ENCODE assay signal across 8 cellular contexts in the genomic region with DNA sequence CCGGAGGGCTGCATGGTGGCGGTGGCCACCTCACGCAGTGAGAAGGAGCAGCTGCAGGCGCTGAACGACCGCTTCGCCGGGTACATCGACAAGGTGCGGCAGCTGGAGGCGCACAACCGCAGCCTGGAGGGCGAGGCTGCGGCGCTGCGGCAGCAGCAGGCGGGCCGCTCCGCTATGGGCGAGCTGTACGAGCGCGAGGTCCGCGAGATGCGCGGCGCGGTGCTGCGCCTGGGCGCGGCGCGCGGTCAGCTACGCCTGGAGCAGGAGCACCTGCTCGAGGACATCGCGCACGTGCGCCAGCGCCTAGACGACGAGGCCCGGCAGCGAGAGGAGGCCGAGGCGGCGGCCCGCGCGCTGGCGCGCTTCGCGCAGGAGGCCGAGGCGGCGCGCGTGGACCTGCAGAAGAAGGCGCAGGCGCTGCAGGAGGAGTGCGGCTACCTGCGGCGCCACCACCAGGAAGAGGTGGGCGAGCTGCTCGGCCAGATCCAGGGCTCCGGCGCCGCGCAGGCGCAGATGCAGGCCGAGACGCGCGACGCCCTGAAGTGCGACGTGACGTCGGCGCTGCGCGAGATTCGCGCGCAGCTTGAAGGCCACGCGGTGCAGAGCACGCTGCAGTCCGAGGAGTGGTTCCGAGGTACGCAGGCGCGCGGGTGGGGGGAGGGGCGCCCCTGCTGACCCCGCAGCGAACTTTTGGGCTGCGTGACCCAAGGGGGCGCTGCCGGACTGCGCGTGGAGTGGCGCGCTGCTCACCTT. TPM values are rescaled to one million over a fixed set of nuclear protein-coding genes. Genes with fewer than 3 reads are reported as not detected.
DNase-seq lines count a peak whose midpoint lies in the region; ATAC-seq, FAIRE-seq and TF ChIP-seq lines count a peak whose summit lies in the region.

No MANE protein-coding gene starts in this region.

- no peak for FAIRE-seq in H1 (lab: Jason Lieb, UNC)

- intact Hi-C loops in naive thymus-derived CD4-positive, alpha-beta T cell (cut with micrococcal nuclease): no loop called here

- peak; percentile 35 to 53 for TF ChIP-seq RAD21 in H1 (IDR thresholded peaks at IDR 0.05 in 1 of 2, conservative IDR thresholded peaks at IDR 0.05 in 1 of 2; ENCODE audit: low read depth in 2 of 2, low read length in 2 of 2)

- H3K14ac ChIP-seq in H1 (ENCODE audit: insufficient read length): no peak overlapping the region

- peak overlapping the region; percentile 60 for H3K18ac ChIP-seq in H1 (ENCODE audit: extremely low read depth, low read length)

- no peak overlapping the region for H3K9ac ChIP-seq in H1 (replicated peaks in 1 of 4; ENCODE audit: extremely low read depth in 1 of 4, low read depth in 3 of 4, low read length in 3 of 4)

- H3K79me1 ChIP-seq in H1 (ENCODE audit: low read depth, low read length): no peaks in the 10 kb centered on the region

- peaks cover 14 to 27% (median 20%) of the 10 kb centered on the region in 4 experiments for H3K4me1 ChIP-seq in H1 (replicated peaks in 1 of 4; ENCODE audit: control insufficient read depth in 3 of 4, insufficient read depth in 4 of 4, low read length in 3 of 4)
- no peaks in the 10 kb centered on the region for H3K4me1 ChIP-seq in naive thymus-derived CD4-positive, alpha-beta T cell (ENCODE audit: control insufficient read depth in 2 of 2, insufficient read depth in 2 of 2, low read length in 2 of 2)

- no peak overlapping the region for H4K5ac ChIP-seq in H1 (ENCODE audit: insufficient read length, low read depth, low read length)

- no peaks in the 10 kb centered on the region for H3K9me3 Mint-ChIP-seq in WTC11
- H3K9me3 Mint-ChIP-seq in naive thymus-derived CD4-positive, alpha-beta T cell: peaks cover 0 to 6% (median 0%) of the 10 kb centered on the region in 11 donors
- no peaks in the 10 kb centered on the region for H3K9me3 Mint-ChIP-seq in type B pancreatic cell

- peak overlapping the region; percentile 6 for H2BK20ac ChIP-seq in H1 (ENCODE audit: low read length)

- H3K27me3 ChIP-seq in H1 (replicated peaks in 1 of 4; ENCODE audit: control insufficient read depth in 3 of 4, extremely low read depth in 1 of 4, insufficient read depth in 3 of 4, low read length in 3 of 4): peaks cover 26 to 58% (median 51%) of the 10 kb centered on the region in 4 experiments
- H3K27me3 ChIP-seq in naive thymus-derived CD4-positive, alpha-beta T cell (ENCODE audit: control insufficient read depth in 2 of 2, insufficient read depth in 2 of 2, low read length in 2 of 2): peaks cover 6 to 12% of the 10 kb centered on the region in 2 donors

- H3K23ac ChIP-seq in H1 (ENCODE audit: insufficient read length): no peak overlapping the region

- TF ChIP-seq CTCF in WTC11 (IDR thresholded peaks at IDR 0.05) (no peak), H1 (IDR thresholded peaks at IDR 0.05; ENCODE audit: control extremely low read depth in 1 of 3, insufficient read depth in 1 of 3, low read depth in 1 of 3, low read length in 3 of 3) (peak; percentile 26 to 46 (median 40)), type B pancreatic cell (conservative IDR thresholded peaks at IDR 0.05) (peak; percentile 36)

- no peak overlapping the region; the same call in 1 of the 2 replicates for H2AK5ac ChIP-seq in H1 (ENCODE audit: low read depth, low read length)

- WGBS in H1 (ENCODE audit: extremely low coverage in 1 of 2, insufficient coverage in 1 of 2, insufficient read length in 1 of 2, insufficient replicate concordance in 2 of 2, low coverage in 1 of 2, low lambda C conversion rate in 2 of 2, missing lambda C conversion rate in 1 of 2), 2 experiments: 9% methylated on average over 22 of the region's 107 CpGs; no CpG with 5 or more reads in 1 of the 2 experiments

- H4K8ac ChIP-seq in H1 (ENCODE audit: extremely low read depth, insufficient read depth, low read length): peak overlapping the region; percentile 62

- peaks cover 19% of the 10 kb centered on the region; the same call in 1 of the 2 replicates for H3K23me2 ChIP-seq in H1 (ENCODE audit: low read depth, low read length)

- TF ChIP-seq POLR2A in H1 (IDR thresholded peaks at IDR 0.05; ENCODE audit: control extremely low read depth in 1 of 2, low read depth in 2 of 2, low read length in 2 of 2): no peak

- peaks cover 4 to 5% of the 10 kb centered on the region in 2 experiments for H4K20me1 ChIP-seq in H1 (replicated peaks in 1 of 2; ENCODE audit: control insufficient read depth in 1 of 2, insufficient read depth in 2 of 2, low read length in 2 of 2)

- CTCF ChIA-PET in WTC11 (lab: Charles Lee) (interaction anchor here (0.6 to 6.2 kb wide), 8 partner anchors 10 to 221 kb away, joined by 3 to 60 read pairs (median 4); partner anchors contain the start of gene AP1B1), H1 (lab: Charles Lee; ENCODE audit: partially characterized antibody) (interaction anchor here (0.7 to 6.2 kb wide), 7 partner anchors 10 to 724 kb away, joined by 3 to 42 read pairs (median 4); no protein-coding TSS in a partner anchor)
- CTCF ChIA-PET in naive thymus-derived CD4-positive, alpha-beta T cell (lab: Charles Lee): no interaction called here

- no peak for TF ChIP-seq EP300 in H1 (IDR thresholded peaks at IDR 0.05; ENCODE audit: borderline replicate concordance in 1 of 2, low read depth in 2 of 2, low read length in 2 of 2)

- peak overlapping the region; percentile 71 to 74 for H3K4me2 ChIP-seq in H1 (ENCODE audit: insufficient read depth in 1 of 2, low read depth in 2 of 2, low read length in 2 of 2)

- ATAC-seq in WTC11: peak; percentile 14
- peak; percentile 31 for ATAC-seq in naive thymus-derived CD4-positive, alpha-beta T cell
- no peak for ATAC-seq in HG03045 (IDR thresholded peaks at IDR 0.05; ENCODE audit: unreplicated experiment)
- ATAC-seq in HG03432 (IDR thresholded peaks at IDR 0.05; ENCODE audit: unreplicated experiment): no peak
- ATAC-seq in HG03442 (IDR thresholded peaks at IDR 0.05; ENCODE audit: unreplicated experiment): no peak

- H2BK15ac ChIP-seq in H1 (ENCODE audit: low read length): 0 out of 2 replicates have a peak overlapping the region, but pooled peaks have one; percentile 61

- POLR2A ChIA-PET in WTC11 (lab: Charles Lee): interaction anchor here (0.6 kb wide), 1 partner anchor 140 kb away, joined by 3 read pairs; no protein-coding TSS in a partner anchor
- POLR2A ChIA-PET in H1 (lab: Charles Lee; ENCODE audit: partially characterized antibody): interaction anchor here (0.5 to 3.7 kb wide), 14 partner anchors 10 to 682 kb away, joined by 3 to 36 read pairs (median 3); no protein-coding TSS in a partner anchor
- POLR2A ChIA-PET in naive thymus-derived CD4-positive, alpha-beta T cell (lab: Charles Lee): interaction anchor here (0.7 kb wide), 1 partner anchor 74 kb away, joined by 3 read pairs; no protein-coding TSS in a partner anchor

- H3K36me3 Mint-ChIP-seq in WTC11: peaks cover 5% of the 10 kb centered on the region; the same call in 1 of the 2 replicates
- peaks cover 0 to 5% (median 0%) of the 10 kb centered on the region in 5 donors for H3K36me3 Mint-ChIP-seq in naive thymus-derived CD4-positive, alpha-beta T cell
- H3K36me3 Mint-ChIP-seq in type B pancreatic cell: peaks cover 6% of the 10 kb centered on the region

- peaks cover 0 to 12% (median 0%) of the 10 kb centered on the region in 4 experiments; a peak in 3 of 8 replicates for H3K36me3 ChIP-seq in H1 (ENCODE audit: control insufficient read depth in 2 of 4, insufficient read depth in 4 of 4, low read length in 3 of 4)
- H3K36me3 ChIP-seq in naive thymus-derived CD4-positive, alpha-beta T cell (ENCODE audit: control insufficient read depth in 2 of 3, insufficient read depth in 3 of 3, low read length in 3 of 3): no peaks in the 10 kb centered on the region

- no peak overlapping the region for H3K27ac ChIP-seq in H1 (ENCODE audit: low read depth, low read length)
- no peak overlapping the region for H3K27ac ChIP-seq in naive thymus-derived CD4-positive, alpha-beta T cell (ENCODE audit: low read depth, low read length)

- H4K91ac ChIP-seq in H1 (replicated peaks; ENCODE audit: insufficient read length, low read length): peak overlapping the region; percentile 9

- no peak overlapping the region for H2AFZ ChIP-seq in H1 (ENCODE audit: low read length)

- H3K4me1 Mint-ChIP-seq in WTC11: peaks cover 42% of the 10 kb centered on the region
- peaks cover 15 to 22% (median 20%) of the 10 kb centered on the region in 7 donors for H3K4me1 Mint-ChIP-seq in naive thymus-derived CD4-positive, alpha-beta T cell
- peaks cover 14% of the 10 kb centered on the region for H3K4me1 Mint-ChIP-seq in type B pancreatic cell (ENCODE audit: unreplicated experiment)

- no peak overlapping the region for H3K56ac ChIP-seq in H1 (replicated peaks; ENCODE audit: insufficient read length, low read depth, low read length)

- H3K79me2 ChIP-seq in H1 (ENCODE audit: control insufficient read depth in 1 of 2, insufficient read depth in 2 of 2, low read length in 2 of 2): no peaks in the 10 kb centered on the region

- H3K4me3 ChIP-seq in GM08714 (ENCODE audit: low read length) (peak overlapping the region; percentile 43; the same call in 1 of the 2 replicates), H1 (ENCODE audit: extremely low read depth in 1 of 4, insufficient read depth in 2 of 4, low read depth in 3 of 4, low read length in 4 of 4) (peak overlapping the region; percentile 26 to 57 (median 32))
- H3K4me3 ChIP-seq in naive thymus-derived CD4-positive, alpha-beta T cell (ENCODE audit: low read length): no peak overlapping the region

- H2BK5ac ChIP-seq in H1 (ENCODE audit: low read depth, low read length): no peak overlapping the region

- H3K27ac Mint-ChIP-seq in WTC11: no peak overlapping the region
- no peak overlapping the region for H3K27ac Mint-ChIP-seq in naive thymus-derived CD4-positive, alpha-beta T cell
- H3K27ac Mint-ChIP-seq in type B pancreatic cell: no peak overlapping the region

- H3K4me3 Mint-ChIP-seq in WTC11 (peak overlapping the region; percentile 78), type B pancreatic cell (peak overlapping the region; percentile 83)
- peak overlapping the region in 6 of 10 donors; percentile 61 to 74 (median 66) for H3K4me3 Mint-ChIP-seq in naive thymus-derived CD4-positive, alpha-beta T cell

- DNase-seq in WTC11 (ENCODE audit: low spot score) (peak; percentile 64), H1 (ENCODE audit: low read depth in 1 of 2, low spot score in 2 of 2) (peak in 1 of 2 experiments; percentile 81), type B pancreatic cell (ENCODE audit: extremely low spot score, unreplicated experiment) (no peak)
- DNase-seq in naive thymus-derived CD4-positive, alpha-beta T cell: peak in 3 of 9 donors; percentile 11 to 53 (median 16)

- H3K27me3 Mint-ChIP-seq in WTC11 (ENCODE audit: low read depth): peaks cover 66% of the 10 kb centered on the region
- peaks cover 34 to 49% (median 45%) of the 10 kb centered on the region in 5 donors for H3K27me3 Mint-ChIP-seq in naive thymus-derived CD4-positive, alpha-beta T cell
- H3K27me3 Mint-ChIP-seq in type B pancreatic cell: peaks cover 61% of the 10 kb centered on the region

- H3K4ac ChIP-seq in H1 (replicated peaks; ENCODE audit: insufficient read length, low read depth, low read length): no peak overlapping the region

- peaks cover 0 to 11% of the 10 kb centered on the region in 2 experiments; a peak in 2 of 4 replicates for H3K9me3 ChIP-seq in H1 (ENCODE audit: insufficient read depth in 2 of 2, low read depth in 1 of 2, low read length in 1 of 2)
- no peaks in the 10 kb centered on the region for H3K9me3 ChIP-seq in naive thymus-derived CD4-positive, alpha-beta T cell (ENCODE audit: control insufficient read depth in 2 of 3, low read length in 3 of 3)

- peak overlapping the region; percentile 62; the same call in 1 of the 2 replicates for H2BK12ac ChIP-seq in H1 (ENCODE audit: low read depth, low read length)

- H2BK120ac ChIP-seq in H1 (replicated peaks; ENCODE audit: low read depth, low read length): no peak overlapping the region

RNA-seq across cellular contexts. Expression of gene NEFH, which starts 0.7 kb away (rescaled TPM):
- total RNA-seq in WTC11 (2021) (2.6 to 3.7 TPM (median 3.7 TPM) in 3 replicates), type B pancreatic cell (ENCODE audit: low replicate concordance) (1.3 and 2.9 TPM in 2 replicates)
- total RNA-seq in H1 (2021; fragmentation: NEBNext Ultra II Directional; extraction: Animal tissue kit (Norgen Biotek cat#: 25700)): 2.0 and 2.3 TPM in 2 replicates
- polyA plus RNA-seq in H1 (2011; rRNA removed): 0.57 and 0.74 TPM in 2 replicates
- 2.0 TPM for polyA plus RNA-seq in H1 (2011; cell fraction: cytosol; rRNA removed)
- 1.9 TPM for polyA plus RNA-seq in H1 (2011; cell fraction: nucleus; rRNA removed)
- 1.9 to 2.2 TPM (median 2.0 TPM) in 4 replicates for polyA plus RNA-seq in H1 (2012, experiment 1 of 2)
- polyA plus RNA-seq in H1 (2012, experiment 2 of 2): 0.39 TPM
- 2.6 TPM for polyA plus RNA-seq in H1 (2013, experiment 1 of 2)
- 2.8 TPM for polyA plus RNA-seq in H1 (2013, experiment 2 of 2)
- 1.3 and 1.5 TPM in 2 replicates for polyA minus RNA-seq in H1 (2011; rRNA and poly(A)+ RNA removed)
- polyA minus RNA-seq in H1 (2011; cell fraction: cytosol; rRNA and poly(A)+ RNA removed): 1.3 TPM
- polyA minus RNA-seq in H1 (2011; cell fraction: nucleus; rRNA and poly(A)+ RNA removed): 2.7 TPM
- 1 to 10 TPM in 1 of 5 experiments, under 1 TPM in 4; 0.19 to 3.2 (median 0.24) TPM for total RNA-seq in naive thymus-derived CD4-positive, alpha-beta T cell
- under 1 TPM; 0.20 to 0.25 TPM for polyA plus RNA-seq in naive thymus-derived CD4-positive, alpha-beta T cell

RNA-seq across cellular contexts. Expression of gene RFPL1, which starts 42.3 kb away (rescaled TPM):
- total RNA-seq in WTC11 (2021) (not detected in 3 replicates), type B pancreatic cell (ENCODE audit: low replicate concordance) (not detected in 2 replicates)
- not detected in 2 replicates for total RNA-seq in H1 (2021; fragmentation: NEBNext Ultra II Directional; extraction: Animal tissue kit (Norgen Biotek cat#: 25700))
- polyA plus RNA-seq in H1 (2011; rRNA removed): not detected in 2 replicates
- polyA plus RNA-seq in H1 (2011; cell fraction: cytosol; rRNA removed): not detected
- polyA plus RNA-seq in H1 (2011; cell fraction: nucleus; rRNA removed): not detected
- 0.31 TPM in 1 of 4 replicates, not detected in the others for polyA plus RNA-seq in H1 (2012, experiment 1 of 2)
- polyA plus RNA-seq in H1 (2012, experiment 2 of 2): not detected
- polyA plus RNA-seq in H1 (2013, experiment 1 of 2): not detected
- not detected for polyA plus RNA-seq in H1 (2013, experiment 2 of 2)
- not detected in 2 replicates for polyA minus RNA-seq in H1 (2011; rRNA and poly(A)+ RNA removed)
- polyA minus RNA-seq in H1 (2011; cell fraction: cytosol; rRNA and poly(A)+ RNA removed): not detected
- not detected for polyA minus RNA-seq in H1 (2011; cell fraction: nucleus; rRNA and poly(A)+ RNA removed)
- under 1 TPM in 2 of 5 experiments, not detected in 3; 0.15 to 0.24 TPM for total RNA-seq in naive thymus-derived CD4-positive, alpha-beta T cell
- under 1 TPM in 1 of 2 donors, not detected in 1; 0.14 TPM for polyA plus RNA-seq in naive thymus-derived CD4-positive, alpha-beta T cell

Comparison
In these comparisons a context has a peak if more than half of its experiments do, and no peak if none do; other contexts are left out.
1. ATAC-seq: peak in WTC11 (single experiment) and naive thymus-derived CD4-positive, alpha-beta T cell (single experiment); none in HG03045 (single experiment), HG03432 (single experiment) and HG03442 (single experiment).
2. Peak in every context shown above with its lines, with median percentiles within 50 percentile points of each other: H3K4me3 Mint-ChIP-seq.